Comparison of ENCODE assay signal across 16 cellular contexts in the genomic region with DNA sequence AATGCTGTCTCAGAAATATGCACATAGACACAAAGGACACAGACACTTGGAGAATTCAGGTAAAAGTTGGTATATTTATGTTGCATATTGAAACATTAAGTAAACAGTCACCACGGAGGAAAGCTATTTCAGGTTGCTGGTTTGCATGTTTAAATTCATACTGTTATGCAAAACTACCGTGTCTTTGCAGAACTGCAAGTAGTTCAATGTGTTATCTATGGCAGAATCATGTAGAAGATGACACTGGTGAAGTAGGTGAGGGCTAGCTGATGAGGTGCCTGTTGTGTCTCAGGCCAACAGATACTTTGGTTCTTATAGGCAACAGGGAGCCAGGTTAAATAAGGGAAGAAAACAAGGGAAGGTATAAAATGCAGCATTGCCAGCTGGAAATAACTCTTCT.
"Had no signal": no experiment of that assay in that cellular context is flagged by ENCODE, and none has a peak within 500 bp of the region (broad histone marks: within the 10 kb centered on the region; RNA-seq: fewer than 3 reads in every experiment).

No MANE protein-coding gene starts in this region.

- H3K4me1 ChIP-seq: gastrocnemius medialis, tibial artery had no signal

- H3K27ac ChIP-seq: brain microvascular endothelial cell, gastrocnemius medialis, tibial artery had no signal

- H3K27me3 ChIP-seq: brain microvascular endothelial cell, gastrocnemius medialis, tibial artery had no signal

- DNase-seq: activated CD4-positive, alpha-beta T cell treated with anti-CD3 and anti-CD28 coated beads, Interleukin-2, amount 50 U/mL, for 4 hours; activated CD4-positive, CD25-positive, alpha-beta regulatory T cell treated with anti-CD3 and anti-CD28 coated beads, Interleukin-2, amount 50 U/mL, for 72 hours; activated CD8-positive, alpha-beta memory T cell treated with anti-CD3 and anti-CD28 coated beads, Interleukin-2, amount 10 ng/mL, durations not matched to agents 7 days and 5 days; activated effector memory CD4-positive, alpha-beta T cell treated with anti-CD3 and anti-CD28 coated beads, Interleukin-2, amount 50 U/mL, for 16 hours; activated T-cell treated with anti-CD3 and anti-CD28 coated beads, Interleukin-2, amount 50 U/mL, for 4 hours; amygdala; brain microvascular endothelial cell; effector memory CD4-positive, alpha-beta T cell; gastrocnemius medialis; kidney; mesendoderm; occipital lobe; right cardiac atrium; tibial artery had no signal

- ATAC-seq: activated CD8-positive, alpha-beta memory T cell treated with anti-CD3 and anti-CD28 coated beads, Interleukin-2, amount 10 ng/mL, durations not matched to agents 7 days and 5 days; activated T-cell treated with anti-CD3 and anti-CD28 coated beads, Interleukin-2, amount 50 U/mL, for 4 hours; gastrocnemius medialis; right cardiac atrium; stimulated activated memory B cell treated with anti-CD40 and anti-IgM and Interleukin-4, amounts not matched to agents 10 μg/mL and 1 μg/mL and 100 μg/mL, for 72 hours had no signal

- H3K9me3 ChIP-seq: gastrocnemius medialis, tibial artery had no signal

- H3K36me3 ChIP-seq: brain microvascular endothelial cell, gastrocnemius medialis, tibial artery had no signal

- H3K4me3 ChIP-seq: gastrocnemius medialis, smooth muscle cell, tibial artery had no signal
